In the genomic region with DNA sequence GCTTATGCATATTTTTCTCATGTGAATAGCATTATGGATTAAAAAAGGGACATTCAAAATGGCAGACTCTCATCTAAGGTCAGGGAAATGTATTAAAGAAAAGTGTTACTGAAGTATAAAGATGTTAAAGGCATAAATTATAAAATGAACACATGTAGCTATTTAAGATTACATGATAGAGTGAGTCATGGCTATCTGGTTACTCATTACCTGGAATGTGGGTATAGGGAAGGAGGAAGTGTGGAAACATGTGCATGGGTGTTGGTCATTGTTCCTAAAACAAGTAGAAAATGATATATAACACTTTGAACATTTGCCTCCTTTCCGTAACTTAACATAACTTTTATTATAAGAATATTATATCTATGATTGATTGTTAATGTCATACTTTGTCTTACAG, we compare ENCODE assay signal across 10 cellular contexts.
DNase-seq lines count a peak whose midpoint lies in the region; ATAC-seq, FAIRE-seq and TF ChIP-seq lines count a peak whose summit lies in the region.
"Had no signal": no experiment of that assay in that cellular context is flagged by ENCODE, and none has a peak within 500 bp of the region (broad histone marks: within the 10 kb centered on the region; RNA-seq: fewer than 3 reads in every experiment).

No MANE protein-coding gene starts in this region.

- H3K27ac ChIP-seq in trophoblast cell (ENCODE audit: low read depth, low read length): no peak overlapping the region
- H3K27ac ChIP-seq in heart right ventricle: no peak overlapping the region

- DNase-seq in H4 (ENCODE audit: low spot score) (peak; percentile 51), RCC 7860 (ENCODE audit: low spot score) (peak; percentile 82), fibroblast of gingiva (ENCODE audit: low read depth) (peak; percentile 55), trophoblast cell (peak; percentile 17 to 68), heart right ventricle (no peak), iPS-NIHi11 (ENCODE audit: low spot score) (no peak)
- no peak for DNase-seq in activated T-cell treated with anti-CD3 and anti-CD28 coated beads, Interleukin-2, amount 50 U/mL, for 1 hour
- DNase-seq: natural killer cell, NCI-H446 treated with DMSO at 0.1 percent for 48 hours had no signal

- H3K4me2 ChIP-seq in trophoblast cell (ENCODE audit: low read length): no peak overlapping the region

- H3K36me3 ChIP-seq in trophoblast cell (ENCODE audit: control insufficient read depth in 1 of 2, insufficient read depth in 2 of 2, low read length in 2 of 2) (no peaks in the 10 kb centered on the region), heart right ventricle (no peaks in the 10 kb centered on the region)

- TF ChIP-seq CTCF in heart right ventricle (IDR thresholded peaks at IDR 0.05): no peak

- peak; percentile 97 for FAIRE-seq in RCC 7860 (lab: Jason Lieb, UNC)

- H3K79me2 ChIP-seq in trophoblast cell (ENCODE audit: control insufficient read depth, insufficient read depth, low read length, poor library complexity): peaks cover 2% of the 10 kb centered on the region

- H2BK12ac ChIP-seq in trophoblast cell (ENCODE audit: low read length): no peak overlapping the region

- H3K4me1 ChIP-seq in trophoblast cell (ENCODE audit: control insufficient read depth in 1 of 2, insufficient read depth in 2 of 2, low read length in 2 of 2) (peaks cover 6 to 8% of the 10 kb centered on the region in 2 experiments), heart right ventricle (peaks cover 0 to 27% (median 5%) of the 10 kb centered on the region in 9 donors)

- no peak overlapping the region for H4K8ac ChIP-seq in trophoblast cell (ENCODE audit: low read depth, low read length)

- no peak overlapping the region for H3K18ac ChIP-seq in trophoblast cell (ENCODE audit: low read length)

- no peak overlapping the region for H4K12ac ChIP-seq in trophoblast cell (ENCODE audit: low read depth, low read length)

- no peak overlapping the region for H3K23ac ChIP-seq in trophoblast cell (ENCODE audit: low read length)

- H3K27me3 ChIP-seq in trophoblast cell (ENCODE audit: insufficient read depth, low read length) (no peaks in the 10 kb centered on the region), heart right ventricle (no peaks in the 10 kb centered on the region)

- no peaks in the 10 kb centered on the region for H3K79me1 ChIP-seq in trophoblast cell (ENCODE audit: low read length)

- H3K9me3 ChIP-seq in trophoblast cell (ENCODE audit: insufficient read depth, low read depth, low read length) (no peaks in the 10 kb centered on the region), heart right ventricle (no peaks in the 10 kb centered on the region)

- intact Hi-C loops in heart right ventricle (cut with DNase I): no loop called here

- H3K14ac ChIP-seq in trophoblast cell (ENCODE audit: low read length): no peak overlapping the region

- no peak overlapping the region for H2AFZ ChIP-seq in trophoblast cell (ENCODE audit: insufficient read depth, low read length, poor library complexity)

- ATAC-seq in heart right ventricle (no peak), HG03457 (IDR thresholded peaks at IDR 0.05; ENCODE audit: unreplicated experiment) (no peak)
- ATAC-seq: natural killer cell had no signal

- no peak overlapping the region for H3K4me3 ChIP-seq in trophoblast cell (ENCODE audit: low read depth, low read length)
- no peak overlapping the region for H3K4me3 ChIP-seq in heart right ventricle

- H3K4ac ChIP-seq in trophoblast cell (ENCODE audit: low read depth, low read length): no peak overlapping the region

- WGBS in trophoblast cell (ENCODE audit: extremely low coverage, insufficient coverage, insufficient read length): no CpG with 5 or more reads among the region's 1 CpG
- 98 to 99% methylated on average over 1 of the region's 1 CpG for WGBS in heart right ventricle, 2 donors

- no peak overlapping the region for H2BK120ac ChIP-seq in trophoblast cell (ENCODE audit: insufficient read depth, low read length, poor library complexity)

- H2BK5ac ChIP-seq in trophoblast cell (ENCODE audit: low read depth, low read length, poor library complexity): no peak overlapping the region

- H4K91ac ChIP-seq in trophoblast cell (ENCODE audit: low read depth, low read length): no peak overlapping the region

- H3K9ac ChIP-seq in trophoblast cell (ENCODE audit: low read length): no peak overlapping the region

- no peak overlapping the region for H2AK5ac ChIP-seq in trophoblast cell (ENCODE audit: low read length)

Comparison
In these comparisons a context has a peak if more than half of its experiments do, and no peak if none do; other contexts are left out.
1. DNase-seq: peak in H4 (single experiment), RCC 7860 (single experiment), fibroblast of gingiva (single experiment) and trophoblast cell (2 of 2); none in heart right ventricle (0 of 2), activated T-cell treated with anti-CD3 and anti-CD28 coated beads, Interleukin-2, amount 50 U/mL, for 1 hour (single experiment) and iPS-NIHi11 (single experiment).